In the genomic region with DNA sequence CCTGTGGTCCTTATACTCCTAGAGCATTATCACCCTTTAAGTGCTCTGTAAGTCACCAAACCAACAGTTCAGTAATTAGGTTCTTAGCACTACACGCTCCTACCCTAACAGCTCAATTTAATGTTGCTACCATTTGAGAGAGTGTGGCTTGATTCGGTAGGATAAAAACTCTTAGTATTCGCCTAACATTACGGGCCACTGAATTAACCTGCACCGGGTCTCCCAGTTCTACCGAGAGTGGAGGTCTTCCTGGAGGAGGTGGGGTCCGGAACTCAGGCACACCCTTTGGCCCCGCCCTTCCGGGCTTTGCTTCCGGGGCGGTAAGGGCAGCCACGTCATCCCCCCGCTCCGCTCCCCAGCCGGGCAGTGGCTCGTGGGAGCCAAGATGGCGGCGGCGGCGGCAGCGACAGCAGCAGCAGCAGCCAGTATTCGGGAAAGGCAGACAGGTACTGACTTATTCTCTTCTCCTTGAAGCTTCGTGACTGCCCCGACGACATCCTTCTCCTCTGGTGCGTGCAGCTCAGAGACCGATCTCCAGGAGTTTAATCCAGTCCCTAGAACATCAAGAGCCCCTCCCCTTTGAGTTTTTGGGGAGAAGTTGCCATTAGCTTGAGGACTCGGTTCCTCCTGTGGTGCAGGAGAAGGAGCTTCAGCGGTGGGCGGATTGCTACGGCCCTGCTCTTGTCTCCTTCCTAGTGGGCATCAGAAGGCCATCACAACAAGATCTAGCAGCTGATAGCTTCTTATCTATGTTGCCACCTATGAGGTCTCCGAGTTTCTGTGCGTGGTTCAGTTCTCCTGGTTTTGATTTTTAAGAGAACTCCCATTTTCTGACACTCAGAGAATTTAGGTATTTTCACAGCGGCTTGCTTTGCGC, we compare ENCODE assay signal across 8 cellular contexts. TPM values are rescaled to one million over a fixed set of nuclear protein-coding genes. Genes with fewer than 3 reads are reported as not detected.
A peak's percentile ranks its signal among the peaks of the same experiment; 100 is the strongest.
DNase-seq lines count a peak whose midpoint lies in the region; ATAC-seq, FAIRE-seq and TF ChIP-seq lines count a peak whose summit lies in the region.

A gene with protein sequence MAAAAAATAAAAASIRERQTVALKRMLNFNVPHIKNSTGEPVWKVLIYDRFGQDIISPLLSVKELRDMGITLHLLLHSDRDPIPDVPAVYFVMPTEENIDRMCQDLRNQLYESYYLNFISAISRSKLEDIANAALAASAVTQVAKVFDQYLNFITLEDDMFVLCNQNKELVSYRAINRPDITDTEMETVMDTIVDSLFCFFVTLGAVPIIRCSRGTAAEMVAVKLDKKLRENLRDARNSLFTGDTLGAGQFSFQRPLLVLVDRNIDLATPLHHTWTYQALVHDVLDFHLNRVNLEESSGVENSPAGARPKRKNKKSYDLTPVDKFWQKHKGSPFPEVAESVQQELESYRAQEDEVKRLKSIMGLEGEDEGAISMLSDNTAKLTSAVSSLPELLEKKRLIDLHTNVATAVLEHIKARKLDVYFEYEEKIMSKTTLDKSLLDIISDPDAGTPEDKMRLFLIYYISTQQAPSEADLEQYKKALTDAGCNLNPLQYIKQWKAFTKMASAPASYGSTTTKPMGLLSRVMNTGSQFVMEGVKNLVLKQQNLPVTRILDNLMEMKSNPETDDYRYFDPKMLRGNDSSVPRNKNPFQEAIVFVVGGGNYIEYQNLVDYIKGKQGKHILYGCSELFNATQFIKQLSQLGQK (plus strand): TSS at position 366 of the 877 bp plus-strand sequence. CDS start 20 bp downstream, at position 386.

- H3K27ac ChIP-seq in heart right ventricle, result peak within 1 kb of the TSS; percentile 2 to 94 (median 84)
- H3K27ac ChIP-seq in upper lobe of right lung, result peak within 1 kb of the TSS; percentile 92

- TF ChIP-seq CTCF in heart right ventricle (IDR thresholded peaks at IDR 0.05) (no peak), upper lobe of right lung (IDR thresholded peaks at IDR 0.05) (no peak)

- peak; percentile 93 for TF ChIP-seq POLR2A in GM12891 (IDR thresholded peaks at IDR 0.05; ENCODE audit: low read depth, low read length)

- H3K4me3 ChIP-seq in heart right ventricle, result peak within 1 kb of the TSS; percentile 69 to 96 (median 76)
- H3K4me3 ChIP-seq in upper lobe of right lung, result peak within 1 kb of the TSS; percentile 66

- intact Hi-C loops in heart right ventricle (cut with DNase I) (no loop called here), posterior vena cava (cut with DNase I) (no loop called here), upper lobe of right lung (cut with DNase I) (no loop called here)

- 0% methylated on average over 35 of the region's 35 CpGs for WGBS in heart right ventricle, 2 donors

- H3K36me3 ChIP-seq in heart right ventricle (peaks cover 0 to 8% (median 0%) of the 10 kb centered on the region in 9 donors), upper lobe of right lung (peaks cover 6% of the 10 kb centered on the region)

- H3K4me1 ChIP-seq in heart right ventricle, result peaks cover 3 to 45% (median 29%) of the 10 kb centered on the region in 9 donors
- H3K4me1 ChIP-seq in upper lobe of right lung, result peaks cover 24% of the 10 kb centered on the region

- H3K9me3 ChIP-seq in heart right ventricle, result no peaks in the 10 kb centered on the region
- no peaks in the 10 kb centered on the region for H3K9me3 ChIP-seq in upper lobe of right lung

- FAIRE-seq in GM12891 (lab: Jason Lieb, UNC), result peak; percentile 97

- peak; percentile 63 for DNase-seq in GM12891 (ENCODE audit: insufficient read length, low spot score)
- DNase-seq in NCI-H146 (lab: John Stamatoyannopoulos, UW), result peak; percentile 89
- peak; percentile 79 to 95 (median 88) for DNase-seq in T-helper 1 cell
- DNase-seq in amniotic epithelial cell (ENCODE audit: low read depth), result peak; percentile 83
- peak; percentile 93 to 94 for DNase-seq in heart right ventricle
- peak; percentile 98 for DNase-seq in posterior vena cava (ENCODE audit: low spot score)
- DNase-seq in upper lobe of right lung, result peak; percentile 98

- H3K27me3 ChIP-seq in heart right ventricle, result no peaks in the 10 kb centered on the region
- H3K27me3 ChIP-seq in upper lobe of right lung, result no peaks in the 10 kb centered on the region

- ATAC-seq in HG02840 (IDR thresholded peaks at IDR 0.05; ENCODE audit: low FRiP score, unreplicated experiment), result peak; percentile 94
- ATAC-seq in heart right ventricle, result peak; percentile 99 to 100 (median 100)
- peak; percentile 100 for ATAC-seq in upper lobe of right lung

TF ChIP-seq in GM12891, 5 proteins besides CTCF, POLR2A, EP300 and RAD21:
- no peak for TF ChIP-seq SPI1 (IDR thresholded peaks at IDR 0.05; ENCODE audit: low read depth, low read length)
- TF ChIP-seq TAF1 (IDR thresholded peaks at IDR 0.05; ENCODE audit: low read depth, low read length), result peak; percentile 97
- peak; percentile 93 for TF ChIP-seq POLR2AphosphoS5 (IDR thresholded peaks at IDR 0.05; ENCODE audit: low read depth, low read length)
- TF ChIP-seq PAX5 (IDR thresholded peaks at IDR 0.05; ENCODE audit: insufficient read depth, low read length, severe bottlenecking), result no peak
- TF ChIP-seq POU2F2 (IDR thresholded peaks at IDR 0.05; ENCODE audit: low read depth, low read length), result peak; percentile 77
TF ChIP-seq in GM12891: peak in this region for 3.

RNA-seq across cellular contexts. Expression of the gene that starts here (rescaled TPM):
- polyA plus RNA-seq in GM12891 (2012; ENCODE audit: low read depth, missing spikeins), result 39.8 TPM
- total RNA-seq in heart right ventricle (10 to 100 TPM; 40.1 to 59.9 (median 47.1) TPM), posterior vena cava (10 to 100 TPM; 73.8 to 82.9 TPM), upper lobe of right lung (72.6 TPM)
- 10 to 100 TPM; 40.2 to 98.6 TPM for polyA plus RNA-seq in heart right ventricle

Comparison
In these comparisons a context has a peak if more than half of its experiments do, and no peak if none do; other contexts are left out.
1. Peak in every context shown above with its lines: DNase-seq, ATAC-seq, H3K4me3 ChIP-seq and H3K27ac ChIP-seq.